ENCODE assay signal across 34 cellular contexts in genomic region chrX:54407266-54407665, GRCh38.
"Had no signal": no experiment of that assay in that cellular context is flagged by ENCODE, and none has a peak within 500 bp of the region (broad histone marks: within the 10 kb centered on the region; RNA-seq: fewer than 3 reads in every experiment).

No MANE protein-coding gene starts in this region.

- H3K9me3 ChIP-seq: ascending aorta, esophagus muscularis mucosa, gastrocnemius medialis, heart left ventricle had no signal

- H3K9me3 Mint-ChIP-seq: activated CD4-positive, alpha-beta memory T cell treated with anti-CD3 and anti-CD28 coated beads for 36 hours; activated CD4-positive, alpha-beta T cell treated with anti-CD3 and anti-CD28 coated beads, Interleukin-2, amount 10 ng/mL, durations not matched to agents 24 days and 14 days; activated naive CD4-positive, alpha-beta T cell treated with anti-CD3 and anti-CD28 coated beads, Interleukin-2, amount 10 ng/mL, durations not matched to agents 7 days and 5 days; activated naive CD4-positive, alpha-beta T cell treated with anti-CD3 and anti-CD28 coated beads, Interleukin-2, amount 50 U/mL, for 72 hours; activated naive CD8-positive, alpha-beta T cell treated with anti-CD3 and anti-CD28 coated beads, Interleukin-2, amount 10 ng/mL, durations not matched to agents 7 days and 5 days; activated T-cell treated with anti-CD3 and anti-CD28 coated beads, Interleukin-2, amount 50 U/mL, for 24 hours; activated T-cell treated with anti-CD3 and anti-CD28 coated beads, Interleukin-2, amount 50 U/mL, for 72 hours; central memory CD8-positive, alpha-beta T cell; effector memory CD8-positive, alpha-beta T cell; T-helper 2 cell treated with Interferon-gamma antibody and Interleukin-4, amounts not matched to agents 5 μg/mL and 100 μg/mL, for 36 hours had no signal

- H3K36me3 ChIP-seq: ascending aorta, brain microvascular endothelial cell, esophagus muscularis mucosa, gastrocnemius medialis, heart left ventricle had no signal

- FAIRE-seq: bronchial epithelial cell, colon had no signal

- H3K4me1 ChIP-seq: ascending aorta, esophagus muscularis mucosa, foreskin keratinocyte, gastrocnemius medialis, heart left ventricle had no signal

- H3K27me3 ChIP-seq: ascending aorta, brain microvascular endothelial cell, esophagus muscularis mucosa, foreskin keratinocyte, gastrocnemius medialis had no signal

- H3K4me3 Mint-ChIP-seq: activated CD4-positive, alpha-beta memory T cell treated with anti-CD3 and anti-CD28 coated beads for 36 hours; activated CD4-positive, alpha-beta T cell treated with anti-CD3 and anti-CD28 coated beads for 36 hours; activated CD4-positive, alpha-beta T cell treated with anti-CD3 and anti-CD28 coated beads, Interleukin-2, amount 10 ng/mL, durations not matched to agents 24 days and 14 days; activated CD8-positive, alpha-beta memory T cell treated with anti-CD3 and anti-CD28 coated beads, Interleukin-2, amount 10 ng/mL, durations not matched to agents 7 days and 5 days; activated CD8-positive, alpha-beta T cell treated with anti-CD3 and anti-CD28 coated beads, Interleukin-2, amount 10 ng/mL, durations not matched to agents 7 days and 5 days; activated naive CD4-positive, alpha-beta T cell treated with anti-CD3 and anti-CD28 coated beads, Interleukin-2, amount 10 ng/mL, durations not matched to agents 7 days and 5 days; activated naive CD8-positive, alpha-beta T cell treated with anti-CD3 and anti-CD28 coated beads, Interleukin-2, amount 10 ng/mL, durations not matched to agents 7 days and 5 days; activated T-cell treated with anti-CD3 and anti-CD28 coated beads, Interleukin-2, amount 50 U/mL, for 24 hours; activated T-cell treated with anti-CD3 and anti-CD28 coated beads, Interleukin-2, amount 50 U/mL, for 72 hours; central memory CD8-positive, alpha-beta T cell; effector memory CD8-positive, alpha-beta T cell; T-helper 17 cell; T-helper 2 cell treated with Interferon-gamma antibody and Interleukin-4, amounts not matched to agents 5 μg/mL and 100 μg/mL, for 36 hours had no signal

- ATAC-seq: activated CD4-positive, alpha-beta T cell treated with anti-CD3 and anti-CD28 coated beads for 36 hours; activated CD8-positive, alpha-beta memory T cell treated with anti-CD3 and anti-CD28 coated beads, Interleukin-2, amount 10 ng/mL, durations not matched to agents 7 days and 5 days; activated CD8-positive, alpha-beta T cell treated with anti-CD3 and anti-CD28 coated beads, Interleukin-2, amount 10 ng/mL, durations not matched to agents 7 days and 5 days; activated naive CD4-positive, alpha-beta T cell treated with anti-CD3 and anti-CD28 coated beads, Interleukin-2, amount 50 U/mL, for 72 hours; activated T-cell treated with anti-CD3 and anti-CD28 coated beads, Interleukin-2, amount 50 U/mL, for 72 hours; effector memory CD8-positive, alpha-beta T cell; foreskin keratinocyte; gastrocnemius medialis; heart left ventricle; T-helper 17 cell had no signal

- H3K27ac ChIP-seq: ascending aorta, brain microvascular endothelial cell, esophagus muscularis mucosa, foreskin keratinocyte, gastrocnemius medialis, heart left ventricle had no signal

- H3K36me3 Mint-ChIP-seq: activated CD4-positive, alpha-beta memory T cell treated with anti-CD3 and anti-CD28 coated beads for 36 hours; activated CD8-positive, alpha-beta memory T cell treated with anti-CD3 and anti-CD28 coated beads, Interleukin-2, amount 10 ng/mL, durations not matched to agents 7 days and 5 days; activated naive CD4-positive, alpha-beta T cell treated with anti-CD3 and anti-CD28 coated beads, Interleukin-2, amount 10 ng/mL, durations not matched to agents 7 days and 5 days; activated naive CD4-positive, alpha-beta T cell treated with anti-CD3 and anti-CD28 coated beads, Interleukin-2, amount 50 U/mL, for 72 hours; activated naive CD8-positive, alpha-beta T cell treated with anti-CD3 and anti-CD28 coated beads, Interleukin-2, amount 10 ng/mL, durations not matched to agents 7 days and 5 days had no signal

- DNase-seq: activated CD4-positive, alpha-beta memory T cell treated with anti-CD3 and anti-CD28 coated beads for 36 hours; activated CD4-positive, alpha-beta T cell treated with anti-CD3 and anti-CD28 coated beads for 36 hours; activated CD4-positive, alpha-beta T cell treated with anti-CD3 and anti-CD28 coated beads, Interleukin-2, amount 10 ng/mL, durations not matched to agents 24 days and 14 days; activated CD4-positive, CD25-positive, alpha-beta regulatory T cell; activated CD4-positive, CD25-positive, alpha-beta regulatory T cell treated with anti-CD3 and anti-CD28 coated beads, Interleukin-2, amount 50 U/mL, for 72 hours; activated CD8-positive, alpha-beta memory T cell treated with anti-CD3 and anti-CD28 coated beads, Interleukin-2, amount 10 ng/mL, durations not matched to agents 7 days and 5 days; activated CD8-positive, alpha-beta memory T cell treated with anti-CD3 and anti-CD28 coated beads, Interleukin-2, amount 50 U/mL, for 4 hours; activated CD8-positive, alpha-beta T cell treated with anti-CD3 and anti-CD28 coated beads, Interleukin-2, amount 10 ng/mL, durations not matched to agents 7 days and 5 days; activated gamma-delta T cell; activated naive CD4-positive, alpha-beta T cell; activated naive CD4-positive, alpha-beta T cell treated with anti-CD3 and anti-CD28 coated beads, Interleukin-2, amount 10 ng/mL, durations not matched to agents 7 days and 5 days; activated naive CD8-positive, alpha-beta T cell treated with anti-CD3 and anti-CD28 coated beads, Interleukin-2, amount 10 ng/mL, durations not matched to agents 7 days and 5 days; activated T-cell treated with anti-CD3 and anti-CD28 coated beads, Interleukin-2, amount 50 U/mL, for 24 hours; activated T-cell treated with anti-CD3 and anti-CD28 coated beads, Interleukin-2, amount 50 U/mL, for 72 hours; brain microvascular endothelial cell; cortex of kidney; dermis blood vessel endothelial cell; effector CD4-positive, alpha-beta T cell; effector memory CD8-positive, alpha-beta T cell; erythroblast; foreskin keratinocyte; gastrocnemius medialis; glutamatergic neuron; heart left ventricle; T-helper 1 cell; T-helper 17 cell; T1000 had no signal

- H3K4me3 ChIP-seq: ascending aorta, esophagus muscularis mucosa, gastrocnemius medialis, heart left ventricle had no signal

- H3K27ac Mint-ChIP-seq: activated CD4-positive, alpha-beta memory T cell treated with anti-CD3 and anti-CD28 coated beads for 36 hours; activated CD4-positive, alpha-beta T cell treated with anti-CD3 and anti-CD28 coated beads for 36 hours; activated CD4-positive, alpha-beta T cell treated with anti-CD3 and anti-CD28 coated beads, Interleukin-2, amount 10 ng/mL, durations not matched to agents 24 days and 14 days; activated CD8-positive, alpha-beta memory T cell treated with anti-CD3 and anti-CD28 coated beads, Interleukin-2, amount 10 ng/mL, durations not matched to agents 7 days and 5 days; activated CD8-positive, alpha-beta T cell treated with anti-CD3 and anti-CD28 coated beads, Interleukin-2, amount 10 ng/mL, durations not matched to agents 7 days and 5 days; activated naive CD4-positive, alpha-beta T cell treated with anti-CD3 and anti-CD28 coated beads, Interleukin-2, amount 10 ng/mL, durations not matched to agents 7 days and 5 days; activated naive CD4-positive, alpha-beta T cell treated with anti-CD3 and anti-CD28 coated beads, Interleukin-2, amount 50 U/mL, for 72 hours; activated naive CD8-positive, alpha-beta T cell treated with anti-CD3 and anti-CD28 coated beads, Interleukin-2, amount 10 ng/mL, durations not matched to agents 7 days and 5 days; activated T-cell treated with anti-CD3 and anti-CD28 coated beads, Interleukin-2, amount 50 U/mL, for 24 hours; activated T-cell treated with anti-CD3 and anti-CD28 coated beads, Interleukin-2, amount 50 U/mL, for 72 hours; effector memory CD8-positive, alpha-beta T cell; T-helper 17 cell; T-helper 2 cell treated with Interferon-gamma antibody and Interleukin-4, amounts not matched to agents 5 μg/mL and 100 μg/mL, for 36 hours had no signal
